1 cellular context compared by ENCODE assay signal in genomic region chr10:102245101-102245931, GRCh38.
TF ChIP-seq lines count a peak whose summit lies in the region.

Gene GBF1 (plus strand): TSS chr10:102245532. CDS start chr10:102258939, 13,407 bp downstream.

TF ChIP-seq in HepG2, 621 proteins besides CTCF, POLR2A, EP300 and RAD21 (continued from another document and continues in another):
- TF ChIP-seq ZBED4 (CRISPR knock-in tag; IDR thresholded peaks at IDR 0.05; ENCODE audit: borderline replicate concordance) (no peak; the same call in 1 of the 2 replicates), EED (CRISPR knock-in tag; IDR thresholded peaks at IDR 0.05) (peak; percentile 66; the same call in 1 of the 2 replicates), ERF (CRISPR knock-in tag; IDR thresholded peaks at IDR 0.05) (peak; percentile 77; the same call in 1 of the 2 replicates), ZNF850 (CRISPR knock-in tag; conservative IDR thresholded peaks at IDR 0.05) (no peak), IKZF1 (IDR thresholded peaks at IDR 0.05) (no peak), ZBTB40 (IDR thresholded peaks at IDR 0.05) (no peak), ZBTB40 (CRISPR knock-in tag; IDR thresholded peaks at IDR 0.05) (peak; percentile 62; the same call in 1 of the 2 replicates), ZMAT3 (CRISPR knock-in tag; conservative IDR thresholded peaks at IDR 0.05) (no peak), ZNF691 (CRISPR knock-in tag; IDR thresholded peaks at IDR 0.05; ENCODE audit: borderline replicate concordance, low read depth) (no peak), ZC3H4 (CRISPR knock-in tag; IDR thresholded peaks at IDR 0.05; ENCODE audit: borderline replicate concordance) (no peak), ZBTB26 (CRISPR knock-in tag; IDR thresholded peaks at IDR 0.05; ENCODE audit: borderline replicate concordance) (no peak), SKIL (CRISPR knock-in tag; IDR thresholded peaks at IDR 0.05; ENCODE audit: borderline replicate concordance) (no peak), PHF20 (CRISPR knock-in tag; IDR thresholded peaks at IDR 0.05) (peak; percentile 86), ZBTB46 (CRISPR knock-in tag; IDR thresholded peaks at IDR 0.05; ENCODE audit: borderline replicate concordance) (no peak), NR0B2 (CRISPR knock-in tag; IDR thresholded peaks at IDR 0.05) (no peak), ZXDC (CRISPR knock-in tag; IDR thresholded peaks at IDR 0.05) (peak; percentile 90), ZSCAN20 (CRISPR knock-in tag; IDR thresholded peaks at IDR 0.05; ENCODE audit: borderline replicate concordance) (no peak; the same call in 1 of the 2 replicates), TCF7 (IDR thresholded peaks at IDR 0.05; ENCODE audit: low read depth) (no peak), AKAP8 (CRISPR knock-in tag; IDR thresholded peaks at IDR 0.05) (no peak), RXRB (CRISPR knock-in tag; IDR thresholded peaks at IDR 0.05; ENCODE audit: borderline replicate concordance) (peak; percentile 7; the same call in 1 of the 2 replicates), ZNF784 (CRISPR knock-in tag; IDR thresholded peaks at IDR 0.05; ENCODE audit: borderline replicate concordance) (no peak), NPAS2 (CRISPR knock-in tag; IDR thresholded peaks at IDR 0.05; ENCODE audit: borderline replicate concordance) (no peak), ZBTB38 (CRISPR knock-in tag; IDR thresholded peaks at IDR 0.05) (no peak; the same call in 1 of the 2 replicates), ZNF572 (CRISPR knock-in tag; IDR thresholded peaks at IDR 0.05) (peak; percentile 68; the same call in 1 of the 2 replicates), RARA (CRISPR knock-in tag; IDR thresholded peaks at IDR 0.05) (no peak), ZZZ3 (CRISPR knock-in tag; IDR thresholded peaks at IDR 0.05; ENCODE audit: borderline replicate concordance) (no peak), ZNF251 (CRISPR knock-in tag; IDR thresholded peaks at IDR 0.05) (no peak), ZNF329 (CRISPR knock-in tag; IDR thresholded peaks at IDR 0.05; ENCODE audit: low read depth) (no peak), SCMH1 (CRISPR knock-in tag; IDR thresholded peaks at IDR 0.05; ENCODE audit: borderline replicate concordance) (no peak), GPN1 (CRISPR knock-in tag; IDR thresholded peaks at IDR 0.05; ENCODE audit: borderline replicate concordance) (no peak), POLR2AphosphoS5 (IDR thresholded peaks at IDR 0.05; ENCODE audit: low read depth, low read length) (peak; percentile 90), RCOR2 (CRISPR knock-in tag; IDR thresholded peaks at IDR 0.05) (no peak), ZNF484 (CRISPR knock-in tag; IDR thresholded peaks at IDR 0.05; ENCODE audit: borderline replicate concordance, low read depth) (no peak), ZNF616 (CRISPR knock-in tag; IDR thresholded peaks at IDR 0.05; ENCODE audit: low read depth) (no peak), ATRX (CRISPR knock-in tag; IDR thresholded peaks at IDR 0.05; ENCODE audit: borderline replicate concordance) (no peak)
